Comparison of ENCODE assay signal across 8 cellular contexts in the genomic region with DNA sequence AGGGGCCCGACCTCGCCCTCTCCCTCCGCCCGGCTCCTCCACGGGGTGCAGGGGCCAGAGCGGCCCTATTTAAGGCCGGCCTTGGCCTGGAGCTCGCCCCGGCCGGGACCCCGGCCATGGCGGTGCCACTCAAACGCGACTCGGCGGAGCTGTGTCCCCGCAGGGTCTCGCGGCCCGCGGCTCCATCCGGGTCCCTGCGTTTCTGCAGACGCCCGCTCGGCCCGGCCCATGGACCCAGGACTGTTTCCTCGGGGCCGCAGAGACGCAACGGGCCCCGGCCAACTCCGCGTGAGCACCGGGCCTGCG. TPM values are rescaled to one million over a fixed set of nuclear protein-coding genes. Genes with fewer than 3 reads are reported as not detected.
DNase-seq lines count a peak whose midpoint lies in the region; ATAC-seq and TF ChIP-seq lines count a peak whose summit lies in the region.

No MANE protein-coding gene starts in this region.

- H3K9ac ChIP-seq in OCI-LY3 (ENCODE audit: low read length): peak overlapping the region; percentile 93

- H3K79me2 ChIP-seq in OCI-LY3 (ENCODE audit: low read length): peaks cover 38% of the 10 kb centered on the region

- H3K27ac ChIP-seq in OCI-LY3 (ENCODE audit: low read length): peak overlapping the region; percentile 78

- no peaks in the 10 kb centered on the region for H4K20me1 ChIP-seq in OCI-LY3 (ENCODE audit: insufficient read depth, low read length)

- DNase-seq in retina (peak; percentile 75), head of caudate nucleus (no peak), GM10266 (ENCODE audit: extremely low spot score) (no peak)
- no peak for DNase-seq in stimulated activated CD4-positive, alpha-beta T cell treated with anti-CD3 and anti-CD28 coated beads, Interleukin-15, amount 100 ng/mL, for 24 hours

- no peaks in the 10 kb centered on the region for H3K9me3 ChIP-seq in OCI-LY3 (ENCODE audit: insufficient read depth, low read length)

- H3K4me2 ChIP-seq in OCI-LY3 (ENCODE audit: low read length): peak overlapping the region; percentile 96

- no peak for TF ChIP-seq CTCF in OCI-LY3 (IDR thresholded peaks at IDR 0.05; ENCODE audit: low read depth, low read length)
- TF ChIP-seq CTCF in GM10266 (IDR thresholded peaks at IDR 0.05; ENCODE audit: control insufficient read depth, insufficient read depth, low read depth, missing control alignments): no peak

- ATAC-seq in GM21526 (IDR thresholded peaks at IDR 0.05; ENCODE audit: low FRiP score, unreplicated experiment) (peak; percentile 6), esophagus mucosa (peak; percentile 10), HG02938 (IDR thresholded peaks at IDR 0.05; ENCODE audit: unreplicated experiment) (no peak)

- no peaks in the 10 kb centered on the region for H3K27me3 ChIP-seq in OCI-LY3 (ENCODE audit: low read depth, low read length)

- H2AFZ ChIP-seq in OCI-LY3 (ENCODE audit: low read depth, low read length): no peak overlapping the region

- H3K36me3 ChIP-seq in OCI-LY3 (replicated peaks; ENCODE audit: low read depth, low read length): no peaks in the 10 kb centered on the region

- intact Hi-C loops in head of caudate nucleus (cut with DNase I): loop anchor here (2.0 to 10.0 kb wide), 2 partner anchors 65 to 127 kb away; partner anchors contain the start of gene QSOX2

- peaks cover 12% of the 10 kb centered on the region for H3K4me1 ChIP-seq in OCI-LY3 (ENCODE audit: low read length)

- H3K4me3 ChIP-seq in OCI-LY3 (ENCODE audit: low read length): peak overlapping the region; percentile 92

RNA-seq across cellular contexts. Expression of gene TMEM250, which starts 0.7 kb away (rescaled TPM):
- total RNA-seq in esophagus mucosa: 32.6 TPM

RNA-seq across cellular contexts. Expression of gene NACC2, which starts 22.9 kb away (rescaled TPM):
- total RNA-seq in esophagus mucosa: 7.0 TPM
